Comparison of ENCODE assay signal across 21 cellular contexts in genomic region chr11:121244861-121245260, GRCh38.
"Had no signal": no experiment of that assay in that cellular context is flagged by ENCODE, and none has a peak within 500 bp of the region (broad histone marks: within the 10 kb centered on the region; RNA-seq: fewer than 3 reads in every experiment).

No MANE protein-coding gene starts in this region.

- H3K27me3 Mint-ChIP-seq: stimulated activated naive CD8-positive, alpha-beta T cell treated with anti-CD3 and anti-CD28 coated beads, Interleukin-15, amount 100 ng/mL, for 72 hours had no signal

- H3K4me1 ChIP-seq: psoas muscle, testis had no signal

- H3K9me3 ChIP-seq: heart right ventricle, psoas muscle, testis, tibial nerve had no signal

- H3K4me1 Mint-ChIP-seq: stimulated activated naive CD8-positive, alpha-beta T cell treated with anti-CD3 and anti-CD28 coated beads, Interleukin-15, amount 100 ng/mL, for 72 hours had no signal

- H3K4me3 Mint-ChIP-seq: naive thymus-derived CD4-positive, alpha-beta T cell; nephron progenitor cell; stimulated activated naive B cell treated with anti-CD40 and anti-IgM and Interleukin-4, amounts not matched to agents 10 μg/mL and 1 μg/mL and 100 μg/mL, for 72 hours; stimulated activated naive CD8-positive, alpha-beta T cell treated with anti-CD3 and anti-CD28 coated beads, Interleukin-15, amount 100 ng/mL, for 72 hours had no signal

- H3K27ac ChIP-seq: dorsolateral prefrontal cortex, heart right ventricle, psoas muscle, skin epidermis, testis, tibial nerve had no signal

- H3K36me3 ChIP-seq: heart right ventricle, tibial nerve had no signal

- H3K36me3 Mint-ChIP-seq: naive thymus-derived CD4-positive, alpha-beta T cell; stimulated activated naive B cell treated with anti-CD40 and anti-IgM and Interleukin-4, amounts not matched to agents 10 μg/mL and 1 μg/mL and 100 μg/mL, for 72 hours had no signal

- ATAC-seq: esophagus mucosa; heart right ventricle; left lobe of liver; naive thymus-derived CD4-positive, alpha-beta T cell; psoas muscle; sciatic nerve; stimulated activated naive B cell treated with anti-CD40 and anti-IgM and Interleukin-4, amounts not matched to agents 10 μg/mL and 1 μg/mL and 100 μg/mL, for 72 hours; stimulated activated naive CD8-positive, alpha-beta T cell treated with anti-CD3 and anti-CD28 coated beads, Interleukin-15, amount 100 ng/mL, for 72 hours had no signal

- DNase-seq: cortex of kidney; dorsolateral prefrontal cortex; effector CD8-positive, alpha-beta T cell; heart right ventricle; hypothalamus; kidney glomerular epithelial cell; mammary epithelial cell; naive thymus-derived CD4-positive, alpha-beta T cell; nephron progenitor cell; psoas muscle; retina; stimulated activated CD4-positive, alpha-beta T cell treated with anti-CD3 and anti-CD28 coated beads, Interleukin-2, amount 100 ng/mL, for 24 hours; stimulated activated CD4-positive, alpha-beta T cell treated with anti-CD3 and anti-CD28 coated beads, Interleukin-4, amount 100 ng/mL, for 4 hours; stimulated activated naive B cell treated with anti-CD40 and anti-IgM and Interleukin-4, amounts not matched to agents 10 μg/mL and 1 μg/mL and 100 μg/mL, for 72 hours; stimulated activated naive CD8-positive, alpha-beta T cell treated with anti-CD3 and anti-CD28 coated beads, Interleukin-15, amount 100 ng/mL, for 72 hours; testis had no signal

- H3K4me3 ChIP-seq: dorsolateral prefrontal cortex, heart right ventricle, psoas muscle, skin epidermis, testis, tibial nerve had no signal

- H3K27ac Mint-ChIP-seq: naive thymus-derived CD4-positive, alpha-beta T cell; nephron progenitor cell; stimulated activated naive B cell treated with anti-CD40 and anti-IgM and Interleukin-4, amounts not matched to agents 10 μg/mL and 1 μg/mL and 100 μg/mL, for 72 hours; stimulated activated naive CD8-positive, alpha-beta T cell treated with anti-CD3 and anti-CD28 coated beads, Interleukin-15, amount 100 ng/mL, for 72 hours had no signal

- H3K9me3 Mint-ChIP-seq: naive thymus-derived CD4-positive, alpha-beta T cell; nephron progenitor cell; stimulated activated naive B cell treated with anti-CD40 and anti-IgM and Interleukin-4, amounts not matched to agents 10 μg/mL and 1 μg/mL and 100 μg/mL, for 72 hours; stimulated activated naive CD8-positive, alpha-beta T cell treated with anti-CD3 and anti-CD28 coated beads, Interleukin-15, amount 100 ng/mL, for 72 hours had no signal
